Comparison of ENCODE assay signal across 15 cellular contexts in genomic region chr3:46416134-46417119, GRCh38. TPM values are rescaled to one million over a fixed set of nuclear protein-coding genes. Genes with fewer than 3 reads are reported as not detected.
A peak's percentile ranks its signal among the peaks of the same experiment; 100 is the strongest.
DNase-seq lines count a peak whose midpoint lies in the region; ATAC-seq and TF ChIP-seq lines count a peak whose summit lies in the region.
"Had no signal": no experiment of that assay in that cellular context is flagged by ENCODE, and none has a peak within 500 bp of the region (broad histone marks: within the 10 kb centered on the region; RNA-seq: fewer than 3 reads in every experiment).

No MANE protein-coding gene starts in this region.

- no peak for DNase-seq in cardiac muscle cell (ENCODE audit: low read depth in 1 of 2, low spot score in 1 of 2)
- no peak for DNase-seq in Right ventricle myocardium superior
- peak; percentile 56 for DNase-seq in NCI-H2171 (lab: John Stamatoyannopoulos, UW)
- DNase-seq in activated naive CD8-positive, alpha-beta T cell treated with anti-CD3 and anti-CD28 coated beads for 36 hours: peak; percentile 37
- no peak for DNase-seq in type B pancreatic cell (ENCODE audit: extremely low spot score, unreplicated experiment)
- no peak for DNase-seq in DMS114 treated with DMSO at 0.1 percent for 48 hours (lab: John Stamatoyannopoulos, UW; ENCODE audit: unreplicated experiment)
- no peak for DNase-seq in activated T-cell treated with anti-CD3 and anti-CD28 coated beads, Interleukin-2, amount 50 U/mL, for 4 hours
- DNase-seq: activated B cell treated with CpG ODN at 0.5 μM for 24 hours, DMS79 treated with DMSO at 0.1 percent for 48 hours, glutamatergic neuron, kidney, psoas muscle, upper lobe of left lung had no signal

- peaks cover 64% of the 10 kb centered on the region for H3K4me1 ChIP-seq in cardiac muscle cell (ENCODE audit: low read depth)

- no peaks in the 10 kb centered on the region for H3K9me3 Mint-ChIP-seq in activated naive CD8-positive, alpha-beta T cell treated with anti-CD3 and anti-CD28 coated beads for 36 hours
- H3K9me3 Mint-ChIP-seq in type B pancreatic cell: no peaks in the 10 kb centered on the region
- H3K9me3 Mint-ChIP-seq in activated T-helper 17 cell treated with anti-CD3 and anti-CD28 coated beads, Interleukin-2, amount 50 U/mL, for 72 hours: no peaks in the 10 kb centered on the region
- no peaks in the 10 kb centered on the region for H3K9me3 Mint-ChIP-seq in activated T-cell treated with anti-CD3 and anti-CD28 coated beads, Interleukin-2, amount 50 U/mL, for 4 hours
- H3K9me3 Mint-ChIP-seq: activated B cell treated with CpG ODN at 0.5 μM for 24 hours had no signal

- ATAC-seq in Right ventricle myocardium superior (ENCODE audit: poor library complexity): no peak
- no peak for ATAC-seq in activated T-helper 17 cell treated with anti-CD3 and anti-CD28 coated beads, Interleukin-2, amount 50 U/mL, for 72 hours (replicated peaks)
- no peak for ATAC-seq in activated T-cell treated with anti-CD3 and anti-CD28 coated beads, Interleukin-2, amount 50 U/mL, for 4 hours

- peak overlapping the region; percentile 62 for H3K27ac Mint-ChIP-seq in activated naive CD8-positive, alpha-beta T cell treated with anti-CD3 and anti-CD28 coated beads for 36 hours
- peak overlapping the region; percentile 1 for H3K27ac Mint-ChIP-seq in type B pancreatic cell
- H3K27ac Mint-ChIP-seq in activated T-helper 17 cell treated with anti-CD3 and anti-CD28 coated beads, Interleukin-2, amount 50 U/mL, for 72 hours: no peak overlapping the region
- H3K27ac Mint-ChIP-seq: activated B cell treated with CpG ODN at 0.5 μM for 24 hours had no signal

- H3K27me3 ChIP-seq in cardiac muscle cell: no peaks in the 10 kb centered on the region
- H3K27me3 ChIP-seq: upper lobe of left lung had no signal

- H3K4me1 Mint-ChIP-seq in activated naive CD8-positive, alpha-beta T cell treated with anti-CD3 and anti-CD28 coated beads for 36 hours: peaks cover 17% of the 10 kb centered on the region
- H3K4me1 Mint-ChIP-seq in type B pancreatic cell (ENCODE audit: unreplicated experiment): peaks cover 9% of the 10 kb centered on the region
- H3K4me1 Mint-ChIP-seq in activated T-helper 17 cell treated with anti-CD3 and anti-CD28 coated beads, Interleukin-2, amount 50 U/mL, for 72 hours: no peaks in the 10 kb centered on the region
- H3K4me1 Mint-ChIP-seq in activated T-cell treated with anti-CD3 and anti-CD28 coated beads, Interleukin-2, amount 50 U/mL, for 4 hours (ENCODE audit: low read depth): no peaks in the 10 kb centered on the region

- no peak overlapping the region for H3K4me3 Mint-ChIP-seq in activated naive CD8-positive, alpha-beta T cell treated with anti-CD3 and anti-CD28 coated beads for 36 hours
- H3K4me3 Mint-ChIP-seq in type B pancreatic cell: no peak overlapping the region
- H3K4me3 Mint-ChIP-seq in activated T-helper 17 cell treated with anti-CD3 and anti-CD28 coated beads, Interleukin-2, amount 50 U/mL, for 72 hours: no peak overlapping the region
- no peak overlapping the region for H3K4me3 Mint-ChIP-seq in activated T-cell treated with anti-CD3 and anti-CD28 coated beads, Interleukin-2, amount 50 U/mL, for 4 hours
- H3K4me3 Mint-ChIP-seq: activated B cell treated with CpG ODN at 0.5 μM for 24 hours had no signal

- H3K4me3 ChIP-seq in cardiac muscle cell: no peak overlapping the region
- H3K4me3 ChIP-seq: psoas muscle, upper lobe of left lung had no signal

- H3K36me3 ChIP-seq in cardiac muscle cell: no peaks in the 10 kb centered on the region
- H3K36me3 ChIP-seq: upper lobe of left lung had no signal

- H3K36me3 Mint-ChIP-seq in activated naive CD8-positive, alpha-beta T cell treated with anti-CD3 and anti-CD28 coated beads for 36 hours: no peaks in the 10 kb centered on the region
- H3K36me3 Mint-ChIP-seq in type B pancreatic cell: no peaks in the 10 kb centered on the region
- no peaks in the 10 kb centered on the region for H3K36me3 Mint-ChIP-seq in activated T-helper 17 cell treated with anti-CD3 and anti-CD28 coated beads, Interleukin-2, amount 50 U/mL, for 72 hours (ENCODE audit: low read depth)
- H3K36me3 Mint-ChIP-seq in activated T-cell treated with anti-CD3 and anti-CD28 coated beads, Interleukin-2, amount 50 U/mL, for 4 hours (ENCODE audit: insufficient read depth): no peaks in the 10 kb centered on the region

- H3K27ac ChIP-seq in cardiac muscle cell: peak overlapping the region; percentile 11
- H3K27ac ChIP-seq: psoas muscle had no signal

- no peaks in the 10 kb centered on the region for H3K27me3 Mint-ChIP-seq in activated naive CD8-positive, alpha-beta T cell treated with anti-CD3 and anti-CD28 coated beads for 36 hours
- H3K27me3 Mint-ChIP-seq in type B pancreatic cell: no peaks in the 10 kb centered on the region
- H3K27me3 Mint-ChIP-seq in activated T-helper 17 cell treated with anti-CD3 and anti-CD28 coated beads, Interleukin-2, amount 50 U/mL, for 72 hours: no peaks in the 10 kb centered on the region
- no peaks in the 10 kb centered on the region for H3K27me3 Mint-ChIP-seq in activated T-cell treated with anti-CD3 and anti-CD28 coated beads, Interleukin-2, amount 50 U/mL, for 4 hours (ENCODE audit: low read depth)
- H3K27me3 Mint-ChIP-seq: activated B cell treated with CpG ODN at 0.5 μM for 24 hours had no signal

- H3K9me3 ChIP-seq in cardiac muscle cell (ENCODE audit: low read depth): no peaks in the 10 kb centered on the region
- H3K9me3 ChIP-seq: psoas muscle, upper lobe of left lung had no signal

- TF ChIP-seq CTCF in cardiac muscle cell (IDR thresholded peaks at IDR 0.05; ENCODE audit: low read depth, low read length) (no peak), type B pancreatic cell (conservative IDR thresholded peaks at IDR 0.05) (no peak)

- intact Hi-C loops in Right ventricle myocardium superior (cut with DNase I): no loop called here

RNA-seq across cellular contexts. Expression of gene CCRL2, which starts 9.4 kb away (rescaled TPM):
- total RNA-seq in cardiac muscle cell: 7.2 and 8.6 TPM in 2 replicates
- polyA plus RNA-seq in cardiac muscle cell: 5.3 and 10.4 TPM in 2 replicates
- total RNA-seq in Right ventricle myocardium superior: 1.1 TPM
- 1 to 10 TPM; 3.1 to 3.4 TPM for total RNA-seq in activated naive CD8-positive, alpha-beta T cell treated with anti-CD3 and anti-CD28 coated beads for 36 hours
- total RNA-seq in type B pancreatic cell (ENCODE audit: low replicate concordance): 0.17 and 0.34 TPM in 2 replicates
- 1 to 10 TPM; 2.1 to 3.7 TPM for total RNA-seq in activated T-helper 17 cell treated with anti-CD3 and anti-CD28 coated beads, Interleukin-2, amount 50 U/mL, for 72 hours
- 1 to 10 TPM in 1 of 3 donors, under 1 TPM in 2; 0.43 to 1.3 (median 0.76) TPM for total RNA-seq in activated T-cell treated with anti-CD3 and anti-CD28 coated beads, Interleukin-2, amount 50 U/mL, for 4 hours

RNA-seq across cellular contexts. Expression of gene CCR5, which starts 45.7 kb away (rescaled TPM):
- total RNA-seq in cardiac muscle cell (not detected in 2 replicates), Right ventricle myocardium superior (0.24 TPM), type B pancreatic cell (ENCODE audit: low replicate concordance) (0.12 and 0.22 TPM in 2 replicates)
- not detected in 2 replicates for polyA plus RNA-seq in cardiac muscle cell
- total RNA-seq in activated naive CD8-positive, alpha-beta T cell treated with anti-CD3 and anti-CD28 coated beads for 36 hours: under 1 TPM; 0.08 to 0.21 TPM
- total RNA-seq in activated T-helper 17 cell treated with anti-CD3 and anti-CD28 coated beads, Interleukin-2, amount 50 U/mL, for 72 hours: 10 to 100 TPM in 1 of 2 donors, 1 to 10 TPM in 1; 2.2 to 13.8 TPM
- total RNA-seq in activated T-cell treated with anti-CD3 and anti-CD28 coated beads, Interleukin-2, amount 50 U/mL, for 4 hours: 1 to 10 TPM; 1.2 to 7.2 (median 2.2) TPM
- total RNA-seq: endothelial cell of umbilical vein had no signal
- polyA plus RNA-seq: endothelial cell of umbilical vein had no signal

RNA-seq across cellular contexts. Expression of gene LTF, which starts 48.3 kb away (rescaled TPM):
- not detected in 2 replicates for total RNA-seq in cardiac muscle cell
- not detected in 2 replicates for polyA plus RNA-seq in cardiac muscle cell
- 3.7 TPM for total RNA-seq in Right ventricle myocardium superior
- total RNA-seq in activated naive CD8-positive, alpha-beta T cell treated with anti-CD3 and anti-CD28 coated beads for 36 hours: not detected
- total RNA-seq in type B pancreatic cell (ENCODE audit: low replicate concordance): not detected in 2 replicates
- total RNA-seq in activated T-helper 17 cell treated with anti-CD3 and anti-CD28 coated beads, Interleukin-2, amount 50 U/mL, for 72 hours: not detected
- total RNA-seq in activated T-cell treated with anti-CD3 and anti-CD28 coated beads, Interleukin-2, amount 50 U/mL, for 4 hours: not detected
- total RNA-seq: activated B cell treated with CpG ODN at 0.5 μM for 24 hours, endothelial cell of umbilical vein had no signal
- polyA plus RNA-seq: endothelial cell of umbilical vein had no signal

Comparison
In these comparisons a context has a peak if more than half of its experiments do, and no peak if none do; other contexts are left out.
1. DNase-seq: peak in NCI-H2171 (single experiment) and activated naive CD8-positive, alpha-beta T cell treated with anti-CD3 and anti-CD28 coated beads for 36 hours (single experiment); none in cardiac muscle cell (0 of 2), Right ventricle myocardium superior (single experiment), type B pancreatic cell (single experiment), DMS114 treated with DMSO at 0.1 percent for 48 hours (single experiment) and activated T-cell treated with anti-CD3 and anti-CD28 coated beads, Interleukin-2, amount 50 U/mL, for 4 hours (single experiment).